22 cellular contexts compared by ENCODE assay signal in the genomic region with DNA sequence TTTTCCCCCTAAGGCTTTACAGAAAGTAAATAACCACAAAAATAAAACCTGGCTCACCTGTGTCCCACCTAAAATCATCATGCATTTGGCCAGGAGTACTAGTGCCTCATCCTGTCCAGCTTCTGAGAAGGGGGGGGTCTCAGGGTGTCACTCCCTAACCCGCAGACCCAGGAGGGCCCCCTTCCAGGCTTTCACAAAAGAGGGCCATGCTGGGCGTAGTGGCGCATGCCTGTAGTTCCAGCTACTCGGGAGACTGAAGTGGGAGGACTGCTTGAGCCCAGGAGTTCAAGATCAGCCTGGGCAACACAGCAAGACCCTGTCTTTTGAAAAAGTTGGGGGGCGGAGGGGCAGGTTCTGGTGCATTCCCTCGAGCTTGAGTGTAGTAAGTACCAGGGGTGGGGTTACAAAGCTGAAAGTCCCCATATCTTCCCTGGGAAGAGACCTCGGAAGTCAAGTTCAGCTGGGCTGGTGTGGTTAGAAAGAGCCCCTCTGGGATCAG.
"Had no signal": no experiment of that assay in that cellular context is flagged by ENCODE, and none has a peak within 500 bp of the region (broad histone marks: within the 10 kb centered on the region; RNA-seq: fewer than 3 reads in every experiment).

No MANE protein-coding gene starts in this region.

- DNase-seq: activated CD4-positive, alpha-beta T cell treated with anti-CD3 and anti-CD28 coated beads, Interleukin-2, amount 50 U/mL, for 48 hours; activated naive CD4-positive, alpha-beta T cell; activated naive CD8-positive, alpha-beta T cell treated with anti-CD3 and anti-CD28 coated beads for 36 hours; amygdala; body of pancreas; effector memory CD8-positive, alpha-beta T cell; foreskin keratinocyte; glutamatergic neuron; hippocampal formation; midbrain; nephron progenitor cell; occipital lobe; stimulated activated CD4-positive, alpha-beta T cell treated with anti-CD3 and anti-CD28 coated beads, Interleukin-4, amount 100 ng/mL, for 4 hours; WERI-Rb-1 had no signal

- H3K9me3 ChIP-seq: body of pancreas, right atrium auricular region, thoracic aorta, upper lobe of left lung had no signal

- H3K4me3 Mint-ChIP-seq: activated naive CD8-positive, alpha-beta T cell treated with anti-CD3 and anti-CD28 coated beads for 36 hours; effector memory CD8-positive, alpha-beta T cell; nephron progenitor cell; stimulated activated memory B cell treated with anti-CD40 and anti-IgM and Interleukin-4, amounts not matched to agents 10 μg/mL and 1 μg/mL and 100 μg/mL, for 72 hours had no signal

- H3K4me2 ChIP-seq: smooth muscle cell had no signal

- H3K4me1 Mint-ChIP-seq: activated naive CD8-positive, alpha-beta T cell treated with anti-CD3 and anti-CD28 coated beads for 36 hours had no signal

- H3K36me3 Mint-ChIP-seq: activated naive CD8-positive, alpha-beta T cell treated with anti-CD3 and anti-CD28 coated beads for 36 hours; stimulated activated memory B cell treated with anti-CD40 and anti-IgM and Interleukin-4, amounts not matched to agents 10 μg/mL and 1 μg/mL and 100 μg/mL, for 72 hours had no signal

- ATAC-seq: body of pancreas; effector memory CD8-positive, alpha-beta T cell; stimulated activated memory B cell treated with anti-CD40 and anti-IgM and Interleukin-4, amounts not matched to agents 10 μg/mL and 1 μg/mL and 100 μg/mL, for 72 hours had no signal

- H3K4me3 ChIP-seq: body of pancreas, lung, right atrium auricular region, smooth muscle cell, thoracic aorta, upper lobe of left lung had no signal

- H3K27ac ChIP-seq: body of pancreas, epithelial cell of prostate, right atrium auricular region, thoracic aorta, upper lobe of left lung, WERI-Rb-1 had no signal

- H3K27ac Mint-ChIP-seq: activated naive CD8-positive, alpha-beta T cell treated with anti-CD3 and anti-CD28 coated beads for 36 hours; effector memory CD8-positive, alpha-beta T cell; nephron progenitor cell; progenitor cell of endocrine pancreas; stimulated activated memory B cell treated with anti-CD40 and anti-IgM and Interleukin-4, amounts not matched to agents 10 μg/mL and 1 μg/mL and 100 μg/mL, for 72 hours had no signal

- H3K27me3 Mint-ChIP-seq: activated naive CD8-positive, alpha-beta T cell treated with anti-CD3 and anti-CD28 coated beads for 36 hours; progenitor cell of endocrine pancreas; stimulated activated memory B cell treated with anti-CD40 and anti-IgM and Interleukin-4, amounts not matched to agents 10 μg/mL and 1 μg/mL and 100 μg/mL, for 72 hours had no signal

- H3K9me3 Mint-ChIP-seq: activated naive CD8-positive, alpha-beta T cell treated with anti-CD3 and anti-CD28 coated beads for 36 hours; effector memory CD8-positive, alpha-beta T cell; nephron progenitor cell; stimulated activated memory B cell treated with anti-CD40 and anti-IgM and Interleukin-4, amounts not matched to agents 10 μg/mL and 1 μg/mL and 100 μg/mL, for 72 hours had no signal

- H3K27me3 ChIP-seq: body of pancreas, foreskin keratinocyte, right atrium auricular region, upper lobe of left lung had no signal

- H3K36me3 ChIP-seq: right atrium auricular region, thoracic aorta, upper lobe of left lung, WERI-Rb-1 had no signal

- H3K4me1 ChIP-seq: body of pancreas, foreskin keratinocyte, upper lobe of left lung had no signal
